In the genomic region with DNA sequence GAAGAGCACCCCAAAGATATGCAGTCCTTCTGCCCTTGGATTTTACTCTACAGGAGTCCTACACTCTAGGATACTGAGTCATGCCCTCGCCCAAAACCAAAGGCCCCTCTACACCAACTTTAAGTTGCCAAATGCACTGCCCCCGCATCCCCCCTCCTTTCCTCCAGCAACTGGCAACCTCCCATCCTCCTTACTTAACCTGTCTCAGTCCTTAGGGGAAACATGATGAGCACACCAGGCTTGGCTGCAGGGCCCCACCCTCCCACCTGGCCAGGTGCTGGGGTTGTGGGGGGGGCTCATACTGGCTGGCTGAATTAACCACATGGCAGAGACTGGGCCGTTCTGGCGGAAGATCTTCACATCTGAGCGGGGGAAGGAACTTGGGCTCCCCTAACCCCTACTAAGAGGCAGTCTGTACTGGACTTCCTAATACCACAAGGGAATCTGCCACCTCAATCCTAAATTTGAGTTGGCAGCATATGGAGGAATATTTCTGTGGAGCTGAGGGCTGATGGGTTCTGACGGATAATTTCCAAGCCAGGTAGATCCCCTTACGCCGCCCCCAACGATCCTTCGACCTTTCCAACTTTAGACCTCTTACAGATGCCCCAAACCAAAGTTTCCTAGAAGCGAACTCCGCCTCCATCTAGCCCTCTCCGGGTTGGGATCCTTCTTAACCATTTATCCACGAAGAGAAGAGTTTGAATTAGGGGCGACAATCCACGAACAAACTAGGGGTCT, we compare ENCODE assay signal across 6 cellular contexts. TPM values are rescaled to one million over a fixed set of nuclear protein-coding genes. Genes with fewer than 3 reads are reported as not detected.
DNase-seq lines count a peak whose midpoint lies in the region; ATAC-seq and TF ChIP-seq lines count a peak whose summit lies in the region.

No MANE protein-coding gene starts in this region.

- peak overlapping the region; percentile 98 for H3K4me3 Mint-ChIP-seq in HFFc6
- peak overlapping the region; percentile 94 for H3K4me3 Mint-ChIP-seq in T-helper 17 cell
- H3K4me3 Mint-ChIP-seq in stimulated activated memory B cell treated with anti-CD40 and anti-IgM and Interleukin-4, amounts not matched to agents 10 μg/mL and 1 μg/mL and 100 μg/mL, for 72 hours, result peak overlapping the region; percentile 85

- DNase-seq in HFFc6 (no peak), T-helper 17 cell (no peak), foreskin keratinocyte (peak; percentile 81 to 89)

- no peak; the same call in 1 of the 2 replicates for TF ChIP-seq CTCF in HFFc6 (IDR thresholded peaks at IDR 0.05)
- no peak for TF ChIP-seq CTCF in foreskin keratinocyte (conservative IDR thresholded peaks at IDR 0.05)

- ATAC-seq in T-helper 17 cell, result peak; percentile 2
- ATAC-seq in foreskin keratinocyte, result peak; percentile 48
- ATAC-seq in stimulated activated memory B cell treated with anti-CD40 and anti-IgM and Interleukin-4, amounts not matched to agents 10 μg/mL and 1 μg/mL and 100 μg/mL, for 72 hours, result no peak
- no peak for ATAC-seq in GM18505 (IDR thresholded peaks at IDR 0.05; ENCODE audit: unreplicated experiment)
- ATAC-seq in HG02852 (IDR thresholded peaks at IDR 0.05; ENCODE audit: unreplicated experiment), result no peak

- H3K9me3 Mint-ChIP-seq in HFFc6, result no peaks in the 10 kb centered on the region
- no peaks in the 10 kb centered on the region for H3K9me3 Mint-ChIP-seq in stimulated activated memory B cell treated with anti-CD40 and anti-IgM and Interleukin-4, amounts not matched to agents 10 μg/mL and 1 μg/mL and 100 μg/mL, for 72 hours

- no peaks in the 10 kb centered on the region for H3K27me3 ChIP-seq in foreskin keratinocyte

- H3K9me3 ChIP-seq in T-helper 17 cell (ENCODE audit: control insufficient read depth, low read length, poor library complexity, severe bottlenecking), result no peaks in the 10 kb centered on the region

- H3K36me3 Mint-ChIP-seq in HFFc6 (ENCODE audit: low read depth), result peaks cover 25% of the 10 kb centered on the region
- H3K36me3 Mint-ChIP-seq in T-helper 17 cell (ENCODE audit: low read depth), result peaks cover 2% of the 10 kb centered on the region
- H3K36me3 Mint-ChIP-seq in stimulated activated memory B cell treated with anti-CD40 and anti-IgM and Interleukin-4, amounts not matched to agents 10 μg/mL and 1 μg/mL and 100 μg/mL, for 72 hours, result peaks cover 14% of the 10 kb centered on the region

- TF ChIP-seq POLR2A in GM18505 (IDR thresholded peaks at IDR 0.05; ENCODE audit: borderline replicate concordance, extremely low read depth, insufficient read depth, insufficient read length), result no peak

- H3K27me3 Mint-ChIP-seq in HFFc6 (ENCODE audit: insufficient read depth) (no peaks in the 10 kb centered on the region; the same call in 1 of the 2 replicates), T-helper 17 cell (no peaks in the 10 kb centered on the region)
- no peaks in the 10 kb centered on the region for H3K27me3 Mint-ChIP-seq in stimulated activated memory B cell treated with anti-CD40 and anti-IgM and Interleukin-4, amounts not matched to agents 10 μg/mL and 1 μg/mL and 100 μg/mL, for 72 hours

- peaks cover 28% of the 10 kb centered on the region for H3K4me1 ChIP-seq in foreskin keratinocyte

- H3K27ac Mint-ChIP-seq in HFFc6 (peak overlapping the region; percentile 98), T-helper 17 cell (peak overlapping the region; percentile 99)
- peak overlapping the region; percentile 93 for H3K27ac Mint-ChIP-seq in stimulated activated memory B cell treated with anti-CD40 and anti-IgM and Interleukin-4, amounts not matched to agents 10 μg/mL and 1 μg/mL and 100 μg/mL, for 72 hours

- peaks cover 62% of the 10 kb centered on the region for H3K4me1 Mint-ChIP-seq in HFFc6 (ENCODE audit: low read depth)
- H3K4me1 Mint-ChIP-seq in T-helper 17 cell, result peaks cover 44% of the 10 kb centered on the region
- peaks cover 72% of the 10 kb centered on the region for H3K4me1 Mint-ChIP-seq in stimulated activated memory B cell treated with anti-CD40 and anti-IgM and Interleukin-4, amounts not matched to agents 10 μg/mL and 1 μg/mL and 100 μg/mL, for 72 hours

- H3K27ac ChIP-seq in foreskin keratinocyte, result peak overlapping the region; percentile 100

RNA-seq across cellular contexts. Expression of a gene that starts 1.1 kb away (rescaled TPM):
- total RNA-seq in HFFc6 (2021; fragmentation: NEBNext Ultra II Directional; extraction: Animal tissue kit (Norgen Biotek cat#: 25700)), result 100 to 1,000 TPM; 229 to 324 (median 315) TPM
- total RNA-seq in T-helper 17 cell (100 to 1,000 TPM in 1 of 2 donors, 10 to 100 TPM in 1; 75.3 to 100 TPM), foreskin keratinocyte (430 and 481 TPM in 2 replicates)
- 386 and 479 TPM in 2 replicates for polyA plus RNA-seq in foreskin keratinocyte

RNA-seq across cellular contexts. Expression of a gene that starts 9.5 kb away (rescaled TPM):
- total RNA-seq in HFFc6 (2021; fragmentation: NEBNext Ultra II Directional; extraction: Animal tissue kit (Norgen Biotek cat#: 25700)), result 10 to 100 TPM; 82.5 to 93.7 (median 86.8) TPM
- total RNA-seq in T-helper 17 cell, result 10 to 100 TPM; 18.7 to 25.1 TPM
- 117 and 145 TPM in 2 replicates for total RNA-seq in foreskin keratinocyte
- polyA plus RNA-seq in foreskin keratinocyte, result 173 and 199 TPM in 2 replicates

RNA-seq across cellular contexts. Expression of a gene that starts 17.0 kb away (rescaled TPM):
- 10 to 100 TPM; 67.0 to 79.3 (median 71.5) TPM for total RNA-seq in HFFc6 (2021; fragmentation: NEBNext Ultra II Directional; extraction: Animal tissue kit (Norgen Biotek cat#: 25700))
- total RNA-seq in T-helper 17 cell, result 10 to 100 TPM; 51.0 to 82.4 TPM
- 37.7 and 43.3 TPM in 2 replicates for total RNA-seq in foreskin keratinocyte
- polyA plus RNA-seq in foreskin keratinocyte, result 54.1 and 62.2 TPM in 2 replicates

RNA-seq across cellular contexts. Expression of a gene that starts 21.8 kb away (rescaled TPM):
- 10 to 100 TPM; 16.2 to 26.9 (median 20.6) TPM for total RNA-seq in HFFc6 (2021; fragmentation: NEBNext Ultra II Directional; extraction: Animal tissue kit (Norgen Biotek cat#: 25700))
- total RNA-seq in T-helper 17 cell (10 to 100 TPM; 41.4 to 54.2 TPM), foreskin keratinocyte (31.7 and 32.0 TPM in 2 replicates)
- 22.3 and 28.6 TPM in 2 replicates for polyA plus RNA-seq in foreskin keratinocyte

RNA-seq across cellular contexts. Expression of a gene that starts 22.1 kb away (rescaled TPM):
- 10 to 100 TPM; 11.2 to 16.0 (median 13.9) TPM for total RNA-seq in HFFc6 (2021; fragmentation: NEBNext Ultra II Directional; extraction: Animal tissue kit (Norgen Biotek cat#: 25700))
- 10 to 100 TPM; 13.1 to 21.6 TPM for total RNA-seq in T-helper 17 cell
- 13.8 and 15.7 TPM in 2 replicates for total RNA-seq in foreskin keratinocyte
- 19.7 TPM in 2 replicates for polyA plus RNA-seq in foreskin keratinocyte

Comparison
In these comparisons a context has a peak if more than half of its experiments do, and no peak if none do; other contexts are left out.
1. DNase-seq: peak in foreskin keratinocyte (2 of 2); none in HFFc6 (single experiment) and T-helper 17 cell (0 of 3).
2. ATAC-seq: peak in T-helper 17 cell (single experiment) and foreskin keratinocyte (single experiment); none in stimulated activated memory B cell treated with anti-CD40 and anti-IgM and Interleukin-4, amounts not matched to agents 10 μg/mL and 1 μg/mL and 100 μg/mL, for 72 hours (single experiment), GM18505 (single experiment) and HG02852 (single experiment).
3. Peak in every context shown above with its lines, with median percentiles within 50 percentile points of each other: H3K27ac Mint-ChIP-seq and H3K4me3 Mint-ChIP-seq.